In genomic region chr1:54547601-54548388, GRCh38 we compare ENCODE assay signal across 9 cellular contexts. TPM values are rescaled to one million over a fixed set of nuclear protein-coding genes. Genes with fewer than 3 reads are reported as not detected.
DNase-seq lines count a peak whose midpoint lies in the region; ATAC-seq and TF ChIP-seq lines count a peak whose summit lies in the region.
"Had no signal": no experiment of that assay in that cellular context is flagged by ENCODE, and none has a peak within 500 bp of the region (broad histone marks: within the 10 kb centered on the region; RNA-seq: fewer than 3 reads in every experiment).

Gene ACOT11, plus strand, starts transcription at chr1:54548228. Its CDS starts 82 bp downstream, at chr1:54548310.

- H3K27me3 ChIP-seq in lower lobe of right lung (ENCODE audit: low read depth) = no peaks in the 10 kb centered on the region
- no peaks in the 10 kb centered on the region for H3K27me3 ChIP-seq in tibial artery

- intact Hi-C loops in lower lobe of right lung (cut with DNase I) (no loop called here), tibial artery (cut with DNase I; ENCODE audit: low total_unique reads) (loop anchor here (10.0 kb wide), 1 partner anchor 97 kb away; the partner anchor contains the start of gene MROH7)

- H3K4me3 ChIP-seq in lower lobe of right lung = peak within 1 kb of the TSS; percentile 29
- peak within 1 kb of the TSS; percentile 48 to 56 for H3K4me3 ChIP-seq in tibial artery

- peaks cover 13% of the 10 kb centered on the region for H3K4me1 ChIP-seq in lower lobe of right lung
- H3K4me1 ChIP-seq in tibial artery = peaks cover 0 to 39% (median 31%) of the 10 kb centered on the region in 4 donors

- no peaks in the 10 kb centered on the region for H3K9me3 ChIP-seq in lower lobe of right lung
- no peaks in the 10 kb centered on the region for H3K9me3 ChIP-seq in tibial artery

- H3K36me3 ChIP-seq in lower lobe of right lung (no peaks in the 10 kb centered on the region), tibial artery (no peaks in the 10 kb centered on the region)

- peak; percentile 45 for TF ChIP-seq CTCF in lower lobe of right lung (IDR thresholded peaks at IDR 0.05)
- peak; percentile 69 to 80 for TF ChIP-seq CTCF in tibial artery (IDR thresholded peaks at IDR 0.05)

- DNase-seq in Daoy (ENCODE audit: low read depth) (peak; percentile 62), NCI-H510A treated with DMSO at 0.1 percent for 48 hours (lab: John Stamatoyannopoulos, UW) (peak; percentile 91), ecto neural progenitor cell (ENCODE audit: low spot score) (peak; percentile 62), lower lobe of right lung (peak; percentile 77), tibial artery (peak; percentile 81 to 97)
- DNase-seq in activated T-cell treated with anti-CD3 and anti-CD28 coated beads, Interleukin-2, amount 50 U/mL, for 1 hour = no peak

- H3K27ac ChIP-seq in lower lobe of right lung = peak within 1 kb of the TSS; percentile 14
- peak within 1 kb of the TSS; percentile 85 to 91 for H3K27ac ChIP-seq in tibial artery
- H3K27ac ChIP-seq: epithelial cell of prostate had no signal

- peak; percentile 89 to 94 for ATAC-seq in lower lobe of right lung
- no peak for ATAC-seq in GM18907 (IDR thresholded peaks at IDR 0.05; ENCODE audit: unreplicated experiment)
- no peak for ATAC-seq in GM18517 (IDR thresholded peaks at IDR 0.05; ENCODE audit: unreplicated experiment)

RNA-seq across cellular contexts. Expression of gene ACOT11, which starts in this region (rescaled TPM):
- total RNA-seq in Daoy (2014; rRNA removed; shearing (Covaris generic)) = 1.3 and 1.4 TPM in 2 replicates
- total RNA-seq in lower lobe of right lung = 5.0 TPM

Comparison
In these comparisons a context has a peak if more than half of its experiments do, and no peak if none do; other contexts are left out.
1. ATAC-seq: peak in lower lobe of right lung (2 of 2); none in GM18907 (single experiment) and GM18517 (single experiment).